Comparison of ENCODE assay signal across 17 cellular contexts in the genomic region with DNA sequence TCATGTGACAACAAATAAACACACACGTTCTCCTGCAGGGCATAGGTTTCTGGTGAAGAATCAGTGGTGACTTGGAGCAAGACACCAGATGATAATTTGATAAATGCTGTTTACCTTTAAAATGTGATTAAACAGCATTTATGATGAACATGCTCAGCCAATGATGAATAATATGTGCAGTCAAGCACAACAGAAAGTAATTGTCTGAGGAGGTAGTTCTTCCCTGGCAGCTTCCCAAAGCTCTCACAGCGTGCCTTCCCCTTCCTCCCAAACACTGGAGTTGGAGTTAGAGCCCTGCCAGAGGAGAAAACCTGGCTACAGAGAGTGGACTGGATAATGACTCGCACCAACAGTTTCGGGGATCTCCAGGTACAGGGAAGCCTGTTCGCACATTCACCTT.
DNase-seq lines count a peak whose midpoint lies in the region; ATAC-seq, FAIRE-seq and TF ChIP-seq lines count a peak whose summit lies in the region.
"Had no signal": no experiment of that assay in that cellular context is flagged by ENCODE, and none has a peak within 500 bp of the region (broad histone marks: within the 10 kb centered on the region; RNA-seq: fewer than 3 reads in every experiment).

No MANE protein-coding gene starts in this region.

- no peak overlapping the region for H3K9ac ChIP-seq in K562 (ENCODE audit: insufficient read depth in 1 of 2, low read depth in 2 of 2, low read length in 2 of 2)
- H3K9ac ChIP-seq: BLaER1 treated with 17β-estradiol and CSF1 and Interleukin-3, amounts not matched to agents 10 nM and 100 nM had no signal

- no peaks in the 10 kb centered on the region for H4K20me1 ChIP-seq in K562 (replicated peaks; ENCODE audit: control insufficient read depth, insufficient read depth, low read length)
- H4K20me1 ChIP-seq: BLaER1 treated with 17β-estradiol and CSF1 and Interleukin-3, amounts not matched to agents 10 nM and 100 nM had no signal

- no peak for FAIRE-seq in K562 (lab: Jason Lieb, UNC)

- TF ChIP-seq EP300 in K562 (IDR thresholded peaks at IDR 0.05; ENCODE audit: low read length) = no peak

- CTCF ChIA-PET in K562 (lab: Yijun Ruan, JAX; ENCODE audit: low intra/inter-chr PET ratio) = no interaction called here

- WGBS in K562 (ENCODE audit: insufficient coverage, low coverage, missing lambda C conversion rate) = 53% methylated on average over 5 of the region's 5 CpGs

- POLR2A ChIA-PET in K562 (lab: Yijun Ruan, JAX) = no interaction called here

- no peaks in the 10 kb centered on the region for H3K36me3 ChIP-seq in K562 (ENCODE audit: control insufficient read depth, insufficient read depth, low read length)
- H3K36me3 ChIP-seq: BLaER1 treated with 17β-estradiol and CSF1 and Interleukin-3, amounts not matched to agents 10 nM and 100 nM; tibial artery had no signal

- H3K4me3 Mint-ChIP-seq in mesothelial cell of epicardium = no peak overlapping the region
- H3K4me3 Mint-ChIP-seq: activated CD4-positive, alpha-beta memory T cell treated with anti-CD3 and anti-CD28 coated beads for 36 hours; activated naive CD8-positive, alpha-beta T cell treated with anti-CD3 and anti-CD28 coated beads, Interleukin-2, amount 50 U/mL, for 24 hours had no signal

- H3K4me1 Mint-ChIP-seq in mesothelial cell of epicardium = peaks cover 10% of the 10 kb centered on the region

- no peak for TF ChIP-seq POLR2A in K562 (conservative IDR thresholded peaks at IDR 0.05)

- in situ Hi-C loops in K562 (cut with MboI) = no loop called here

- peak overlapping the region; percentile 73 for H3K27ac Mint-ChIP-seq in mesothelial cell of epicardium
- H3K27ac Mint-ChIP-seq: activated CD4-positive, alpha-beta memory T cell treated with anti-CD3 and anti-CD28 coated beads for 36 hours; activated naive CD8-positive, alpha-beta T cell treated with anti-CD3 and anti-CD28 coated beads, Interleukin-2, amount 50 U/mL, for 24 hours had no signal

- no peak for TF ChIP-seq RAD21 in K562 (CRISPR knock-in tag; conservative IDR thresholded peaks at IDR 0.05 in 1 of 2, IDR thresholded peaks at IDR 0.05 in 1 of 2)

- no peak overlapping the region for H3K4me3 ChIP-seq in K562
- H3K4me3 ChIP-seq: BLaER1 treated with 17β-estradiol and CSF1 and Interleukin-3, amounts not matched to agents 10 nM and 100 nM; tibial artery had no signal

- H3K9me1 ChIP-seq in K562 (ENCODE audit: control insufficient read depth, insufficient read depth, low read length) = no peaks in the 10 kb centered on the region

- H3K4me1 ChIP-seq in K562 (replicated peaks in 1 of 2; ENCODE audit: control insufficient read depth in 2 of 2, insufficient read depth in 2 of 2, low read length in 2 of 2) = no peaks in the 10 kb centered on the region
- H3K4me1 ChIP-seq: BLaER1 treated with 17β-estradiol and CSF1 and Interleukin-3, amounts not matched to agents 10 nM and 100 nM; tibial artery had no signal

- peaks cover 1% of the 10 kb centered on the region for H3K36me3 Mint-ChIP-seq in mesothelial cell of epicardium
- H3K36me3 Mint-ChIP-seq: activated CD4-positive, alpha-beta memory T cell treated with anti-CD3 and anti-CD28 coated beads for 36 hours had no signal

- no peak overlapping the region for H3K27ac ChIP-seq in K562 (ENCODE audit: extremely low read depth, low read depth, low read length)
- H3K27ac ChIP-seq: BLaER1 treated with 17β-estradiol and CSF1 and Interleukin-3, amounts not matched to agents 10 nM and 100 nM; tibial artery had no signal

- BruUV-seq in K562 (replicated peaks; lab: Mats Ljungman, UMichigan) = no TSS peak

- H3K9me3 Mint-ChIP-seq in mesothelial cell of epicardium = peaks cover 8% of the 10 kb centered on the region
- H3K9me3 Mint-ChIP-seq: activated naive CD8-positive, alpha-beta T cell treated with anti-CD3 and anti-CD28 coated beads, Interleukin-2, amount 50 U/mL, for 24 hours had no signal

- no peaks in the 10 kb centered on the region for H3K79me2 ChIP-seq in K562 (ENCODE audit: control insufficient read depth, insufficient read depth, low read length)

- H3K9me3 ChIP-seq in K562 (replicated peaks; ENCODE audit: control insufficient read depth, insufficient read depth, low read depth, low read length) = no peaks in the 10 kb centered on the region
- H3K9me3 ChIP-seq: BLaER1 treated with 17β-estradiol and CSF1 and Interleukin-3, amounts not matched to agents 10 nM and 100 nM; tibial artery had no signal

- no peaks in the 10 kb centered on the region for H3K27me3 Mint-ChIP-seq in mesothelial cell of epicardium (ENCODE audit: low read depth)
- H3K27me3 Mint-ChIP-seq: activated CD4-positive, alpha-beta memory T cell treated with anti-CD3 and anti-CD28 coated beads for 36 hours; activated naive CD8-positive, alpha-beta T cell treated with anti-CD3 and anti-CD28 coated beads, Interleukin-2, amount 50 U/mL, for 24 hours had no signal

- intact Hi-C loops in K562 (cut with micrococcal nuclease) = no loop called here

- peak; percentile 13 for DNase-seq in H4 (ENCODE audit: low spot score)
- DNase-seq in NCI-H2029 treated with DMSO at 0.1 percent for 48 hours (lab: John Stamatoyannopoulos, UW) = peak; percentile 74
- DNase-seq in K562 (ENCODE audit: extremely low read depth in 1 of 4, low spot score in 3 of 4) = no peak
- no peak for DNase-seq in mesothelial cell of epicardium (ENCODE audit: low spot score in 2 of 2, unreplicated experiment in 2 of 2)
- no peak for DNase-seq in stimulated activated CD4-positive, alpha-beta T cell treated with anti-CD3 and anti-CD28 coated beads, Interleukin-12 subunit alpha, Interleukin-12 subunit beta, amount 100 ng/mL, for 4 hours
- DNase-seq in activated gamma-delta T cell (lab: John Stamatoyannopoulos, UW) = no peak
- DNase-seq: activated CD4-positive, alpha-beta memory T cell treated with anti-CD3 and anti-CD28 coated beads for 36 hours; activated naive CD8-positive, alpha-beta T cell treated with anti-CD3 and anti-CD28 coated beads, Interleukin-2, amount 50 U/mL, for 24 hours; Karpas-422; midbrain; NCI-H2107; nucleus accumbens; stimulated activated CD4-positive, alpha-beta T cell treated with anti-CD3 and anti-CD28 coated beads, Interleukin-4, amount 100 ng/mL, for 4 hours; tibial artery had no signal

- no peaks in the 10 kb centered on the region for H3K27me3 ChIP-seq in K562 (ENCODE audit: control insufficient read depth in 2 of 2, insufficient read depth in 2 of 2, low read length in 2 of 2)
- H3K27me3 ChIP-seq: BLaER1 treated with 17β-estradiol and CSF1 and Interleukin-3, amounts not matched to agents 10 nM and 100 nM; tibial artery had no signal

- no peak overlapping the region for H2AFZ ChIP-seq in K562 (ENCODE audit: low read depth, low read length)

- ATAC-seq in K562 (no peak), GM18868 (IDR thresholded peaks at IDR 0.05; ENCODE audit: unreplicated experiment) (no peak)
- ATAC-seq: activated naive CD8-positive, alpha-beta T cell treated with anti-CD3 and anti-CD28 coated beads, Interleukin-2, amount 50 U/mL, for 24 hours; Panc1 had no signal

- TF ChIP-seq CTCF in K562 (IDR thresholded peaks at IDR 0.05 in 2 of 3, conservative IDR thresholded peaks at IDR 0.05 in 1 of 3; ENCODE audit: insufficient read depth in 2 of 3, low read depth in 1 of 3, low read length in 3 of 3) = no peak
- no peak for TF ChIP-seq CTCF in mesothelial cell of epicardium (IDR thresholded peaks at IDR 0.05; ENCODE audit: unreplicated experiment)

- H3K4me2 ChIP-seq in K562 (ENCODE audit: insufficient read depth, low read length) = no peak overlapping the region
- H3K4me2 ChIP-seq: BLaER1 treated with 17β-estradiol and CSF1 and Interleukin-3, amounts not matched to agents 10 nM and 100 nM had no signal

TF ChIP-seq in K562, 482 proteins besides CTCF, POLR2A, EP300 and RAD21:
- TF ChIP-seq, protein P1, sequence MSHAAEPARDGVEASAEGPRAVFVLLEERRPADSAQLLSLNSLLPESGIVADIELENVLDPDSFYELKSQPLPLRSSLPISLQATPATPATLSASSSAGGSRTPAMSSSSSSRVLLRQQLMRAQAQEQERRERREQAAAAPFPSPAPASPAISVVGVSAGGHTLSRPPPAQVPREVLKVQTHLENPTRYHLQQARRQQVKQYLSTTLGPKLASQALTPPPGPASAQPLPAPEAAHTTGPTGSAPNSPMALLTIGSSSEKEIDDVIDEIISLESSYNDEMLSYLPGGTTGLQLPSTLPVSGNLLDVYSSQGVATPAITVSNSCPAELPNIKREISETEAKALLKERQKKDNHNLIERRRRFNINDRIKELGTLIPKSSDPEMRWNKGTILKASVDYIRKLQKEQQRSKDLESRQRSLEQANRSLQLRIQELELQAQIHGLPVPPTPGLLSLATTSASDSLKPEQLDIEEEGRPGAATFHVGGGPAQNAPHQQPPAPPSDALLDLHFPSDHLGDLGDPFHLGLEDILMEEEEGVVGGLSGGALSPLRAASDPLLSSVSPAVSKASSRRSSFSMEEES (CRISPR knock-in tag; IDR thresholded peaks at IDR 0.05) = peak; percentile 69
- TF ChIP-seq, protein P2, sequence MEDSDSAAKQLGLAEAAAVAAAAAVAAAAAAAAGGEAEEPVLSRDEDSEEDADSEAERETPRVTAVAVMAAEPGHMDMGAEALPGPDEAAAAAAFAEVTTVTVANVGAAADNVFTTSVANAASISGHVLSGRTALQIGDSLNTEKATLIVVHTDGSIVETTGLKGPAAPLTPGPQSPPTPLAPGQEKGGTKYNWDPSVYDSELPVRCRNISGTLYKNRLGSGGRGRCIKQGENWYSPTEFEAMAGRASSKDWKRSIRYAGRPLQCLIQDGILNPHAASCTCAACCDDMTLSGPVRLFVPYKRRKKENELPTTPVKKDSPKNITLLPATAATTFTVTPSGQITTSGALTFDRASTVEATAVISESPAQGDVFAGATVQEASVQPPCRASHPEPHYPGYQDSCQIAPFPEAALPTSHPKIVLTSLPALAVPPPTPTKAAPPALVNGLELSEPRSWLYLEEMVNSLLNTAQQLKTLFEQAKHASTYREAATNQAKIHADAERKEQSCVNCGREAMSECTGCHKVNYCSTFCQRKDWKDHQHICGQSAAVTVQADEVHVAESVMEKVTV (CRISPR knock-in tag; IDR thresholded peaks at IDR 0.05) = no peak

Comparison
In these comparisons a context has a peak if more than half of its experiments do, and no peak if none do; other contexts are left out.
1. DNase-seq: peak in H4 (single experiment) and NCI-H2029 treated with DMSO at 0.1 percent for 48 hours (single experiment); none in K562 (0 of 4), mesothelial cell of epicardium (0 of 2), stimulated activated CD4-positive, alpha-beta T cell treated with anti-CD3 and anti-CD28 coated beads, Interleukin-12 subunit alpha, Interleukin-12 subunit beta, amount 100 ng/mL, for 4 hours (single experiment) and activated gamma-delta T cell (single experiment).